ENCODE assay signal across 16 cellular contexts in genomic region chr5:1051366-1051720, GRCh38. TPM values are rescaled to one million over a fixed set of nuclear protein-coding genes. Genes with fewer than 3 reads are reported as not detected.
DNase-seq lines count a peak whose midpoint lies in the region; ATAC-seq and TF ChIP-seq lines count a peak whose summit lies in the region.
"Had no signal": no experiment of that assay in that cellular context is flagged by ENCODE, and none has a peak within 500 bp of the region (broad histone marks: within the 10 kb centered on the region; RNA-seq: fewer than 3 reads in every experiment).

No MANE protein-coding gene starts in this region.

- H4K20me1 ChIP-seq in BLaER1 treated with 17β-estradiol and CSF1 and Interleukin-3, amounts not matched to agents 10 nM and 100 nM = peaks cover 14 to 68% (median 43%) of the 10 kb centered on the region in 11 experiments; a peak in 20 of 22 replicates
- no peaks in the 10 kb centered on the region for H4K20me1 ChIP-seq in MM.1S (ENCODE audit: insufficient read depth, low read length)

- no peak for TF ChIP-seq CTCF in heart left ventricle (IDR thresholded peaks at IDR 0.05)
- no peak for TF ChIP-seq CTCF in MM.1S (IDR thresholded peaks at IDR 0.05; ENCODE audit: low read length)
- no peak for TF ChIP-seq CTCF in dorsolateral prefrontal cortex (IDR thresholded peaks at IDR 0.05 in 54 of 56, conservative IDR thresholded peaks at IDR 0.05 in 2 of 56; ENCODE audit: low read depth in 1 of 56, partially characterized antibody in 56 of 56)

- intact Hi-C loops in heart left ventricle (cut with DNase I) = loop anchor here in 4 of 10 donors (5.0 to 10.0 kb wide), 3 partner anchors 83 to 91 kb away; no protein-coding TSS in a partner anchor
- intact Hi-C loops in cardiac septum (cut with DNase I) = no loop called here
- intact Hi-C loops in dorsolateral prefrontal cortex (cut with DNase I) = no loop called here

- H2AFZ ChIP-seq in MM.1S (ENCODE audit: low read length) = no peak overlapping the region

- no peaks in the 10 kb centered on the region for H3K79me2 ChIP-seq in MM.1S (ENCODE audit: low read length)

- DNase-seq in heart left ventricle (peak in 2 of 5 donors; percentile 23 to 42), cardiac septum (ENCODE audit: low spot score) (no peak), MM.1S (peak; percentile 43), myocyte (ENCODE audit: low read depth) (peak; percentile 63), dorsolateral prefrontal cortex (no peak), LoVo (ENCODE audit: low spot score) (no peak), amygdala (lab: John Stamatoyannopoulos, UW) (no peak)
- DNase-seq: ACHN; CD4-positive, alpha-beta memory T cell; DMS79; GDM1; HCEC 1CT; HFFc6 had no signal

- peak overlapping the region in 1 of 11 experiments; percentile 28; a peak in 1 of 22 replicates for H3K9ac ChIP-seq in BLaER1 treated with 17β-estradiol and CSF1 and Interleukin-3, amounts not matched to agents 10 nM and 100 nM
- H3K9ac ChIP-seq in MM.1S (ENCODE audit: low read length) = peak overlapping the region; percentile 25

- no peaks in the 10 kb centered on the region for H3K27me3 ChIP-seq in heart left ventricle
- peaks cover 0 to 23% (median 0%) of the 10 kb centered on the region in 11 experiments; a peak in 6 of 22 replicates for H3K27me3 ChIP-seq in BLaER1 treated with 17β-estradiol and CSF1 and Interleukin-3, amounts not matched to agents 10 nM and 100 nM
- H3K27me3 ChIP-seq in MM.1S (replicated peaks; ENCODE audit: insufficient read depth, low read length) = no peaks in the 10 kb centered on the region
- H3K27me3 ChIP-seq in dorsolateral prefrontal cortex = peaks cover 0 to 3% (median 0%) of the 10 kb centered on the region in 45 donors

- H3K4me1 ChIP-seq in heart left ventricle (peaks cover 0 to 31% (median 13%) of the 10 kb centered on the region in 12 donors), MM.1S (ENCODE audit: low read length) (peaks cover 16% of the 10 kb centered on the region)
- H3K4me1 ChIP-seq in BLaER1 treated with 17β-estradiol and CSF1 and Interleukin-3, amounts not matched to agents 10 nM and 100 nM = peaks cover 35 to 80% (median 74%) of the 10 kb centered on the region in 10 experiments

- 74 to 88% (median 83%) methylated on average over 9 to 16 of the region's 16 CpGs for WGBS in heart left ventricle, 4 donors

- peaks cover 0 to 68% (median 48%) of the 10 kb centered on the region in 9 donors for H3K36me3 ChIP-seq in heart left ventricle
- peaks cover 0 to 10% (median 0%) of the 10 kb centered on the region in 11 experiments; a peak in 4 of 22 replicates for H3K36me3 ChIP-seq in BLaER1 treated with 17β-estradiol and CSF1 and Interleukin-3, amounts not matched to agents 10 nM and 100 nM
- H3K36me3 ChIP-seq in MM.1S (replicated peaks; ENCODE audit: insufficient read depth, low read length) = no peaks in the 10 kb centered on the region

- H3F3A ChIP-seq in MM.1S (ENCODE audit: insufficient read depth, low read length) = peaks cover 11% of the 10 kb centered on the region

- H3K4me2 ChIP-seq in BLaER1 treated with 17β-estradiol and CSF1 and Interleukin-3, amounts not matched to agents 10 nM and 100 nM = peak overlapping the region in 8 of 11 experiments; percentile 38 to 92 (median 84); a peak in 16 of 22 replicates
- no peak overlapping the region for H3K4me2 ChIP-seq in MM.1S (ENCODE audit: low read depth, low read length)

- TF ChIP-seq POLR2A in heart left ventricle (IDR thresholded peaks at IDR 0.05) = no peak

- ATAC-seq in heart left ventricle = peak in 1 of 4 donors; percentile 0
- ATAC-seq: HepG2 had no signal

- peak overlapping the region in 9 of 12 donors; percentile 24 to 77 (median 51) for H3K27ac ChIP-seq in heart left ventricle
- no peak overlapping the region for H3K27ac ChIP-seq in BLaER1 treated with 17β-estradiol and CSF1 and Interleukin-3, amounts not matched to agents 10 nM and 100 nM
- H3K27ac ChIP-seq in MM.1S (ENCODE audit: low read length) = peak overlapping the region; percentile 95
- H3K27ac ChIP-seq in dorsolateral prefrontal cortex = no peak overlapping the region
- H3K27ac ChIP-seq: C4-2B had no signal

- H3K9me2 ChIP-seq in MM.1S (replicated peaks; ENCODE audit: insufficient read depth, low read length) = no peaks in the 10 kb centered on the region

- H3K4me3 ChIP-seq in heart left ventricle (no peak overlapping the region), MM.1S (ENCODE audit: low read length) (no peak overlapping the region), dorsolateral prefrontal cortex (no peak overlapping the region)
- H3K4me3 ChIP-seq in BLaER1 treated with 17β-estradiol and CSF1 and Interleukin-3, amounts not matched to agents 10 nM and 100 nM = no peak overlapping the region

- H3K9me3 ChIP-seq in heart left ventricle (no peaks in the 10 kb centered on the region), MM.1S (replicated peaks; ENCODE audit: insufficient read depth, low read length) (no peaks in the 10 kb centered on the region)
- no peaks in the 10 kb centered on the region; a peak in 1 of 22 replicates for H3K9me3 ChIP-seq in BLaER1 treated with 17β-estradiol and CSF1 and Interleukin-3, amounts not matched to agents 10 nM and 100 nM (replicated peaks in 1 of 11)

RNA-seq across cellular contexts. Expression of gene NKD2, which starts 42.7 kb away (rescaled TPM):
- 1 to 10 TPM in 6 of 9 donors, under 1 TPM in 3; 0.56 to 3.9 (median 1.6) TPM for total RNA-seq in heart left ventricle
- polyA plus RNA-seq in heart left ventricle = 1 to 10 TPM; 2.6 to 6.6 TPM
- total RNA-seq in cardiac septum = 3.6 TPM
- total RNA-seq in myocyte = not detected in 2 replicates
- 0.10 TPM for polyA plus RNA-seq in myocyte (2012)
- total RNA-seq in dorsolateral prefrontal cortex = 10 to 100 TPM in 89 of 120 experiments, 1 to 10 TPM in 31; 4.1 to 25.2 (median 11.7) TPM
- total RNA-seq: CD4-positive, alpha-beta memory T cell; HFFc6 had no signal
- polyA plus RNA-seq: CD4-positive, alpha-beta memory T cell had no signal

Comparison
In these comparisons a context has a peak if more than half of its experiments do, and no peak if none do; other contexts are left out.
1. DNase-seq: peak in MM.1S (single experiment) and myocyte (single experiment); none in cardiac septum (single experiment), dorsolateral prefrontal cortex (0 of 10), LoVo (single experiment) and amygdala (0 of 56).
2. H3K27ac ChIP-seq: peak in heart left ventricle (9 of 12) and MM.1S (single experiment); none in BLaER1 treated with 17β-estradiol and CSF1 and Interleukin-3, amounts not matched to agents 10 nM and 100 nM (0 of 11) and dorsolateral prefrontal cortex (0 of 59).